ENCODE assay signal across 14 cellular contexts in genomic region chr22:48901324-48901723, GRCh38.
DNase-seq lines count a peak whose midpoint lies in the region; ATAC-seq and TF ChIP-seq lines count a peak whose summit lies in the region.
"Had no signal": no experiment of that assay in that cellular context is flagged by ENCODE, and none has a peak within 500 bp of the region (broad histone marks: within the 10 kb centered on the region; RNA-seq: fewer than 3 reads in every experiment).

No MANE protein-coding gene starts in this region.

- no peak overlapping the region for H3K4me3 Mint-ChIP-seq in activated CD8-positive, alpha-beta memory T cell treated with anti-CD3 and anti-CD28 coated beads, Interleukin-2, amount 10 ng/mL, durations not matched to agents 7 days and 5 days
- H3K4me3 Mint-ChIP-seq: CD14-positive monocyte; CD8-positive, alpha-beta T cell; GM23338 had no signal

- TF ChIP-seq CTCF in brain microvascular endothelial cell (IDR thresholded peaks at IDR 0.05; ENCODE audit: low read depth, low read length, missing control alignments): no peak

- no peak overlapping the region for H3K27ac Mint-ChIP-seq in activated CD8-positive, alpha-beta memory T cell treated with anti-CD3 and anti-CD28 coated beads, Interleukin-2, amount 10 ng/mL, durations not matched to agents 7 days and 5 days
- H3K27ac Mint-ChIP-seq: CD14-positive monocyte; CD8-positive, alpha-beta T cell; GM23338 had no signal

- H3K4me3 ChIP-seq in H7 (ENCODE audit: insufficient read depth, low read depth, low read length) (no peak overlapping the region), brain microvascular endothelial cell (ENCODE audit: low read depth, low read length) (no peak overlapping the region)
- H3K4me3 ChIP-seq: GM23338, HAP-1 had no signal

- H3K9me3 Mint-ChIP-seq in activated CD8-positive, alpha-beta memory T cell treated with anti-CD3 and anti-CD28 coated beads, Interleukin-2, amount 10 ng/mL, durations not matched to agents 7 days and 5 days (ENCODE audit: low read depth): no peaks in the 10 kb centered on the region
- H3K9me3 Mint-ChIP-seq: CD14-positive monocyte; CD8-positive, alpha-beta T cell; GM23338 had no signal

- H3K27ac ChIP-seq in brain microvascular endothelial cell: no peak overlapping the region
- H3K27ac ChIP-seq: 22Rv1 had no signal

- intact Hi-C loops in posterior vena cava (cut with DNase I): no loop called here

- CTCF ChIA-PET in activated CD8-positive, alpha-beta memory T cell treated with anti-CD3 and anti-CD28 coated beads, Interleukin-2, amount 10 ng/mL, durations not matched to agents 7 days and 5 days (lab: Charles Lee): no interaction called here

- H3K36me3 ChIP-seq in H7 (replicated peaks; ENCODE audit: control insufficient read depth, insufficient read depth, low read length) (no peaks in the 10 kb centered on the region), brain microvascular endothelial cell (replicated peaks) (no peaks in the 10 kb centered on the region)
- H3K36me3 ChIP-seq: HAP-1 had no signal

- no peaks in the 10 kb centered on the region for H3K27me3 Mint-ChIP-seq in activated CD8-positive, alpha-beta memory T cell treated with anti-CD3 and anti-CD28 coated beads, Interleukin-2, amount 10 ng/mL, durations not matched to agents 7 days and 5 days

- in situ Hi-C loops in brain microvascular endothelial cell (cut with HindIII; ENCODE audit: low pct_ligation_motif_present, low sequenced_read_pairs): no loop called here

- no peaks in the 10 kb centered on the region for H3K36me3 Mint-ChIP-seq in activated CD8-positive, alpha-beta memory T cell treated with anti-CD3 and anti-CD28 coated beads, Interleukin-2, amount 10 ng/mL, durations not matched to agents 7 days and 5 days
- H3K36me3 Mint-ChIP-seq: CD14-positive monocyte; CD8-positive, alpha-beta T cell had no signal

- peak; percentile 11 for DNase-seq in activated CD8-positive, alpha-beta memory T cell treated with anti-CD3 and anti-CD28 coated beads, Interleukin-2, amount 10 ng/mL, durations not matched to agents 7 days and 5 days
- no peak for DNase-seq in activated CD8-positive, alpha-beta memory T cell treated with anti-CD3 and anti-CD28 coated beads for 24 hours
- DNase-seq in H7 (peak; percentile 28), left lobe of liver (ENCODE audit: low spot score) (peak; percentile 31), posterior vena cava (ENCODE audit: low spot score) (peak; percentile 61), brain microvascular endothelial cell (no peak), NCI-H446 (lab: John Stamatoyannopoulos, UW) (no peak)
- DNase-seq: Caco-2 had no signal

- no peak for ATAC-seq in activated CD8-positive, alpha-beta memory T cell treated with anti-CD3 and anti-CD28 coated beads, Interleukin-2, amount 10 ng/mL, durations not matched to agents 7 days and 5 days
- ATAC-seq in left lobe of liver (no peak), GM21619 (IDR thresholded peaks at IDR 0.05; ENCODE audit: unreplicated experiment) (no peak)
- ATAC-seq: CD8-positive, alpha-beta T cell; GM23338 had no signal

- no peaks in the 10 kb centered on the region for H3K4me1 Mint-ChIP-seq in activated CD8-positive, alpha-beta memory T cell treated with anti-CD3 and anti-CD28 coated beads, Interleukin-2, amount 10 ng/mL, durations not matched to agents 7 days and 5 days
- H3K4me1 Mint-ChIP-seq: CD14-positive monocyte, GM23338 had no signal

- H3K27me3 ChIP-seq in H7 (ENCODE audit: control insufficient read depth, insufficient read depth, low read length): no peaks in the 10 kb centered on the region
- no peaks in the 10 kb centered on the region for H3K27me3 ChIP-seq in brain microvascular endothelial cell (replicated peaks)

Comparison
In these comparisons a context has a peak if more than half of its experiments do, and no peak if none do; other contexts are left out.
1. DNase-seq: peak in activated CD8-positive, alpha-beta memory T cell treated with anti-CD3 and anti-CD28 coated beads, Interleukin-2, amount 10 ng/mL, durations not matched to agents 7 days and 5 days (single experiment), H7 (single experiment), left lobe of liver (single experiment) and posterior vena cava (single experiment); none in activated CD8-positive, alpha-beta memory T cell treated with anti-CD3 and anti-CD28 coated beads for 24 hours (single experiment), brain microvascular endothelial cell (single experiment) and NCI-H446 (0 of 2).